ENCODE assay signal across 29 cellular contexts in genomic region chr6:39797751-39798150, GRCh38. TPM values are rescaled to one million over a fixed set of nuclear protein-coding genes. Genes with fewer than 3 reads are reported as not detected.
"Had no signal": no experiment of that assay in that cellular context is flagged by ENCODE, and none has a peak within 500 bp of the region (broad histone marks: within the 10 kb centered on the region; RNA-seq: fewer than 3 reads in every experiment).

No MANE protein-coding gene starts in this region.

- H3K27ac ChIP-seq: adrenal gland, body of pancreas, colonic mucosa, heart left ventricle had no signal

- H3K4me3 ChIP-seq: adrenal gland, body of pancreas, colonic mucosa, esophagus squamous epithelium, heart left ventricle had no signal

- H3K4me1 ChIP-seq: colonic mucosa had no signal

- H3K27me3 ChIP-seq: adrenal gland, body of pancreas, colonic mucosa had no signal

- ATAC-seq: activated CD4-positive, alpha-beta T cell treated with anti-CD3 and anti-CD28 coated beads for 36 hours; activated CD8-positive, alpha-beta T cell treated with anti-CD3 and anti-CD28 coated beads, Interleukin-2, amount 10 ng/mL, durations not matched to agents 7 days and 5 days; activated naive CD8-positive, alpha-beta T cell treated with anti-CD3 and anti-CD28 coated beads, Interleukin-2, amount 50 U/mL, for 24 hours; activated T-cell treated with anti-CD3 and anti-CD28 coated beads, Interleukin-2, amount 50 U/mL, for 4 hours; activated T-helper 17 cell treated with anti-CD3 and anti-CD28 coated beads, Interleukin-2, amount 50 U/mL, for 72 hours; body of pancreas; effector memory CD8-positive, alpha-beta T cell; heart left ventricle had no signal

- H3K36me3 ChIP-seq: adrenal gland, colonic mucosa, esophagus squamous epithelium, heart left ventricle had no signal

- H3K9me3 ChIP-seq: adrenal gland, body of pancreas, colonic mucosa, esophagus squamous epithelium, heart left ventricle had no signal

- DNase-seq: activated CD4-positive, alpha-beta memory T cell treated with anti-CD3 and anti-CD28 coated beads for 36 hours; activated CD4-positive, alpha-beta T cell treated with anti-CD3 and anti-CD28 coated beads for 36 hours; activated CD4-positive, alpha-beta T cell treated with anti-CD3 and anti-CD28 coated beads, Interleukin-2, amount 10 ng/mL, durations not matched to agents 24 days and 14 days; activated CD4-positive, CD25-positive, alpha-beta regulatory T cell; activated CD4-positive, CD25-positive, alpha-beta regulatory T cell treated with anti-CD3 and anti-CD28 coated beads, Interleukin-2, amount 50 U/mL, for 72 hours; activated CD8-positive, alpha-beta memory T cell treated with anti-CD3 and anti-CD28 coated beads, Interleukin-2, amount 50 U/mL, for 48 hours; activated CD8-positive, alpha-beta T cell treated with anti-CD3 and anti-CD28 coated beads, Interleukin-2, amount 10 ng/mL, durations not matched to agents 7 days and 5 days; activated effector memory CD4-positive, alpha-beta T cell treated with Interleukin-2 at 50 U/mL for 16 hours; activated naive CD4-positive, alpha-beta T cell treated with anti-CD3 and anti-CD28 coated beads for 36 hours; activated naive CD8-positive, alpha-beta T cell treated with anti-CD3 and anti-CD28 coated beads for 36 hours; activated naive CD8-positive, alpha-beta T cell treated with anti-CD3 and anti-CD28 coated beads, Interleukin-2, amount 50 U/mL, for 24 hours; activated T-cell treated with anti-CD3 and anti-CD28 coated beads, Interleukin-2, amount 50 U/mL, for 4 hours; adrenal gland; amygdala; aorta; body of pancreas; caudate nucleus; colonic mucosa; effector CD4-positive, alpha-beta T cell; effector memory CD8-positive, alpha-beta T cell; erythroblast; esophagus squamous epithelium; foreskin melanocyte; glutamatergic neuron; heart left ventricle; T-helper 2 cell had no signal

RNA-seq across cellular contexts. Expression of gene DAAM2, which starts 5.6 kb away (rescaled TPM):
- total RNA-seq: activated CD4-positive, alpha-beta memory T cell treated with anti-CD3 and anti-CD28 coated beads for 36 hours; activated CD4-positive, alpha-beta T cell treated with anti-CD3 and anti-CD28 coated beads for 36 hours; activated CD4-positive, alpha-beta T cell treated with anti-CD3 and anti-CD28 coated beads, Interleukin-2, amount 10 ng/mL, durations not matched to agents 24 days and 14 days; activated CD8-positive, alpha-beta memory T cell treated with anti-CD3 and anti-CD28 coated beads for 36 hours; activated CD8-positive, alpha-beta T cell treated with anti-CD3 and anti-CD28 coated beads, Interleukin-2, amount 10 ng/mL, durations not matched to agents 7 days and 5 days; activated naive CD4-positive, alpha-beta T cell treated with anti-CD3 and anti-CD28 coated beads for 36 hours; activated naive CD8-positive, alpha-beta T cell treated with anti-CD3 and anti-CD28 coated beads for 36 hours; activated T-helper 17 cell treated with anti-CD3 and anti-CD28 coated beads, Interleukin-2, amount 50 U/mL, for 72 hours; T-helper 1 cell treated with Interleukin-12 subunit alpha and Interleukin-12 subunit beta and Interleukin-4 antibody, amounts not matched to agents 30 ng/mL and 1 ng/mL, for 36 hours had no signal
